ENCODE assay signal across 8 cellular contexts in the genomic region with DNA sequence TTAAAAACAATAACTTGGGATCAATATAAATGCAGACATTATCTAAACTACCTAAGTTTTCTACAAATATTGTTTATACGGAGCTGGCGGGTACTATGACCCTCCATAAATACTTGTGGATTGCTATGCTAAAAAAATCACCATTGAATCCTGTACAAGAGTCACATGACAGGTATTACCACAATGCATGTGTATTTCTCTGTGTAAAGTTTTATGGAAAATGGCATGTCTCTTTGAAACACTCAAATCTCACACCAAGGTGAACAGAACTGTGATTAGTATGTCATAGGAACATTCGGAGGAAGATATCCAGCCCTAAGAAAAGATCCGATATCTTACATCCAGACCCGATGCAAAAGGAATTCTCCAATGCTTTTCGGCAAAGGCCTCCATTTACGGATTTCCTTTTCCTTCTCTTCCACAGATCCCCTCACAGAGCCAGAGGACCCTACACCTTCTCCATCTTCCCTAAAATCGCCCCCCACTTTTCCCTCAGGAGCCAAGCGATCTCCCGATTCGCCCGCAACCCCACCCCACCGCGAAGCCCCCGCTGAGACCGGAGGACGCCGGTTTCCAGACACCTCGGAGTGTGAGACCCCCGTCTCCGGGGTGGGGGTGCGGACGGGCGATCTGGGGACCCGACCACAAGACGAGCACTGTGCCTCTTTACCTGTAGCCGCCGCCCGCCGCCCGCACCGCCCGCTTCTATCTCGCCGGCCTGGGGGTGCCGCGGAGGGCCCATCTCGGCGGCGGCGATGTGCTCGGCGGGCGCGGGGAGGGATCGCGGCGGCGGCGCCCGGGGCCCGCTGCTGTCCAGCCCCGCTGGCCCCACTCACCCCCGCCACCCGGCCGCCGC. TPM values are rescaled to one million over a fixed set of nuclear protein-coding genes. Genes with fewer than 3 reads are reported as not detected.
A peak's percentile ranks its signal among the peaks of the same experiment; 100 is the strongest.
DNase-seq lines count a peak whose midpoint lies in the region; ATAC-seq and TF ChIP-seq lines count a peak whose summit lies in the region.

No MANE protein-coding gene starts in this region.

- H3K9ac ChIP-seq in OCI-LY3 (ENCODE audit: low read length), result peak overlapping the region; percentile 68

- H3K36me3 ChIP-seq in OCI-LY3 (replicated peaks; ENCODE audit: low read depth, low read length), result no peaks in the 10 kb centered on the region

- H3K4me3 Mint-ChIP-seq in effector memory CD8-positive, alpha-beta T cell, result peak overlapping the region; percentile 93 to 94
- peak overlapping the region; percentile 95 for H3K4me3 Mint-ChIP-seq in natural killer cell treated with Interleukin-12 subunit alpha and Interleukin-12 subunit beta and Interleukin-15 and Interleukin-18, amount 100 ng/mL, for 72 hours

- peaks cover 10% of the 10 kb centered on the region for H3K4me1 ChIP-seq in OCI-LY3 (ENCODE audit: low read length)

- H3K36me3 Mint-ChIP-seq in effector memory CD8-positive, alpha-beta T cell (ENCODE audit: insufficient read depth), result peaks cover 15% of the 10 kb centered on the region
- no peaks in the 10 kb centered on the region for H3K36me3 Mint-ChIP-seq in natural killer cell treated with Interleukin-12 subunit alpha and Interleukin-12 subunit beta and Interleukin-15 and Interleukin-18, amount 100 ng/mL, for 72 hours

- H2AFZ ChIP-seq in OCI-LY3 (ENCODE audit: low read depth, low read length), result peak overlapping the region; percentile 25; the same call in 1 of the 2 replicates

- peak overlapping the region; percentile 96 for H3K4me2 ChIP-seq in OCI-LY3 (ENCODE audit: low read length)

- H3K79me2 ChIP-seq in OCI-LY3 (ENCODE audit: low read length), result peaks cover 6% of the 10 kb centered on the region; the same call in 1 of the 2 replicates

- H4K20me1 ChIP-seq in OCI-LY3 (ENCODE audit: insufficient read depth, low read length), result no peaks in the 10 kb centered on the region

- DNase-seq in AG09309 (ENCODE audit: low read depth), result no peak
- no peak for DNase-seq in effector memory CD8-positive, alpha-beta T cell
- DNase-seq in natural killer cell treated with Interleukin-12 subunit alpha and Interleukin-12 subunit beta and Interleukin-15 and Interleukin-18, amount 100 ng/mL, for 72 hours (ENCODE audit: low spot score), result no peak
- DNase-seq in omental fat pad (ENCODE audit: low spot score), result no peak
- no peak for DNase-seq in NCI-H2081 treated with DMSO at 0.1 percent for 48 hours (lab: John Stamatoyannopoulos, UW)

- H3K27me3 ChIP-seq in OCI-LY3 (ENCODE audit: low read depth, low read length), result no peaks in the 10 kb centered on the region

- no peak for TF ChIP-seq CTCF in AG09309 (IDR thresholded peaks at IDR 0.05; ENCODE audit: control insufficient read depth, insufficient read depth, low read depth, low read length, missing control alignments)
- TF ChIP-seq CTCF in OCI-LY3 (IDR thresholded peaks at IDR 0.05; ENCODE audit: low read depth, low read length), result no peak
- no peak for TF ChIP-seq CTCF in omental fat pad (IDR thresholded peaks at IDR 0.05)

- H3K9me3 Mint-ChIP-seq in effector memory CD8-positive, alpha-beta T cell, result no peaks in the 10 kb centered on the region
- no peaks in the 10 kb centered on the region for H3K9me3 Mint-ChIP-seq in natural killer cell treated with Interleukin-12 subunit alpha and Interleukin-12 subunit beta and Interleukin-15 and Interleukin-18, amount 100 ng/mL, for 72 hours

- peaks cover 19 to 29% of the 10 kb centered on the region in 2 donors for H3K4me1 Mint-ChIP-seq in effector memory CD8-positive, alpha-beta T cell (ENCODE audit: low read depth in 2 of 2)
- H3K4me1 Mint-ChIP-seq in natural killer cell treated with Interleukin-12 subunit alpha and Interleukin-12 subunit beta and Interleukin-15 and Interleukin-18, amount 100 ng/mL, for 72 hours (ENCODE audit: low read depth in 2 of 2), result peaks cover 18 to 27% of the 10 kb centered on the region in 2 donors

- TF ChIP-seq POLR2A in GM19099 (IDR thresholded peaks at IDR 0.05; ENCODE audit: extremely low read depth, insufficient read length, low read depth), result peak; percentile 41

- H3K9me3 ChIP-seq in OCI-LY3 (ENCODE audit: insufficient read depth, low read length), result 0 out of 2 replicates have a peak, but pooled peaks cover 1% of the 10 kb centered on the region

- peak overlapping the region; percentile 91 to 92 for H3K27ac Mint-ChIP-seq in effector memory CD8-positive, alpha-beta T cell
- H3K27ac Mint-ChIP-seq in natural killer cell treated with Interleukin-12 subunit alpha and Interleukin-12 subunit beta and Interleukin-15 and Interleukin-18, amount 100 ng/mL, for 72 hours, result peak overlapping the region; percentile 68 to 91

- no peak overlapping the region for H3K27ac ChIP-seq in OCI-LY3 (ENCODE audit: low read length)

- peak overlapping the region; percentile 89 for H3K4me3 ChIP-seq in AG09309 (ENCODE audit: control insufficient read depth, low read depth, low read length)
- peak overlapping the region; percentile 89 for H3K4me3 ChIP-seq in OCI-LY3 (ENCODE audit: low read length)

- H3K27me3 Mint-ChIP-seq in effector memory CD8-positive, alpha-beta T cell, result no peaks in the 10 kb centered on the region
- H3K27me3 Mint-ChIP-seq in natural killer cell treated with Interleukin-12 subunit alpha and Interleukin-12 subunit beta and Interleukin-15 and Interleukin-18, amount 100 ng/mL, for 72 hours, result peaks cover 0 to 3% of the 10 kb centered on the region in 2 donors

- no peak for ATAC-seq in effector memory CD8-positive, alpha-beta T cell (replicated peaks)
- no peak for ATAC-seq in natural killer cell treated with Interleukin-12 subunit alpha and Interleukin-12 subunit beta and Interleukin-15 and Interleukin-18, amount 100 ng/mL, for 72 hours
- ATAC-seq in omental fat pad (ENCODE audit: low FRiP score) (no peak), HG03025 (IDR thresholded peaks at IDR 0.05; ENCODE audit: low FRiP score, unreplicated experiment) (no peak)

RNA-seq across cellular contexts. Expression of gene SAP130, which starts 1.2 kb away (rescaled TPM):
- total RNA-seq in natural killer cell treated with Interleukin-12 subunit alpha and Interleukin-12 subunit beta and Interleukin-15 and Interleukin-18, amount 100 ng/mL, for 72 hours, result 10 to 100 TPM; 31.2 to 35.3 TPM
- 10 to 100 TPM in 2 of 4 donors, 1 to 10 TPM in 2; 5.3 to 14.7 (median 11.6) TPM for total RNA-seq in omental fat pad
